24 cellular contexts compared by ENCODE assay signal in the genomic region with DNA sequence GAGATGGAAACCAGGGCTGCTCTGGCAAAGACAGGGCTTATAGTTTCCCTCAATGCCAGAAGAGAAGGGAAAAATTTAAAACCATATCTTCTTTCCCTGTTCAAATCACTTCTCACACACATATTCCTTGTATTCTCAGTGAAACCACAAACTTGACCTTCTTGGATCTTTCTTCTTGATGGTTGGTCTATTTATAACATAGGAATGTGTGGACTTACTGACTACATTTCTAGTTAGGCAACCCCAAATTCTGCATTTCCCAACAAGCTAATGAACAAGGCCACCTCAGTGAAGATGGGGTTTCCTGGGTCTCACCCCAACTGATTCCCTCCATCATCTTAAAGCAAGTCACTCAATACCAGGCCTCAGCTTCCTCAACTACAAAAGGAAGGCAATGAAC. TPM values are rescaled to one million over a fixed set of nuclear protein-coding genes. Genes with fewer than 3 reads are reported as not detected.
DNase-seq lines count a peak whose midpoint lies in the region; ATAC-seq, FAIRE-seq and TF ChIP-seq lines count a peak whose summit lies in the region.
"Had no signal": no experiment of that assay in that cellular context is flagged by ENCODE, and none has a peak within 500 bp of the region (broad histone marks: within the 10 kb centered on the region; RNA-seq: fewer than 3 reads in every experiment).

No MANE protein-coding gene starts in this region.

- TF ChIP-seq CTCF in AG10803 (conservative IDR thresholded peaks at IDR 0.05; ENCODE audit: low read length) (no peak), H1 (IDR thresholded peaks at IDR 0.05; ENCODE audit: control extremely low read depth in 1 of 3, insufficient read depth in 1 of 3, low read depth in 1 of 3, low read length in 3 of 3) (no peak), glutamatergic neuron (IDR thresholded peaks at IDR 0.05; ENCODE audit: partially characterized antibody, unreplicated experiment) (no peak)

- CTCF ChIA-PET in H1 (lab: Charles Lee; ENCODE audit: partially characterized antibody): interaction anchor here (4.0 kb wide), 1 partner anchor 11 kb away, joined by 19 read pairs; no protein-coding TSS in a partner anchor
- CTCF ChIA-PET in activated CD4-positive, alpha-beta memory T cell treated with anti-CD3 and anti-CD28 coated beads for 36 hours (lab: Charles Lee): interaction anchor here (0.7 kb wide), 1 partner anchor 10 kb away, joined by 3 read pairs; no protein-coding TSS in a partner anchor

- H3K4ac ChIP-seq in H1 (replicated peaks; ENCODE audit: insufficient read length, low read depth, low read length): peak overlapping the region; percentile 73
- H3K4ac ChIP-seq in mesenchymal stem cell (ENCODE audit: low read depth in 1 of 2, low read length in 2 of 2): no peak overlapping the region

- H2AFZ ChIP-seq in H1 (ENCODE audit: low read length): no peak overlapping the region
- no peak overlapping the region for H2AFZ ChIP-seq in mesenchymal stem cell (ENCODE audit: low read depth, low read length)

- no peaks in the 10 kb centered on the region for H4K20me1 ChIP-seq in H1 (replicated peaks in 1 of 2; ENCODE audit: control insufficient read depth in 1 of 2, insufficient read depth in 2 of 2, low read length in 2 of 2)

- no peak overlapping the region for H3K27ac Mint-ChIP-seq in glutamatergic neuron (ENCODE audit: unreplicated experiment)
- no peak overlapping the region for H3K27ac Mint-ChIP-seq in activated CD4-positive, alpha-beta memory T cell treated with anti-CD3 and anti-CD28 coated beads for 36 hours
- H3K27ac Mint-ChIP-seq: activated naive CD4-positive, alpha-beta T cell treated with anti-CD3 and anti-CD28 coated beads for 36 hours; CD8-positive, alpha-beta memory T cell; natural killer cell treated with Interleukin-12 subunit alpha and Interleukin-12 subunit beta and Interleukin-15 and Interleukin-18, amount 100 ng/mL, for 72 hours had no signal

- H2BK12ac ChIP-seq in H1 (ENCODE audit: low read depth, low read length): no peak overlapping the region; the same call in 1 of the 2 replicates
- H2BK12ac ChIP-seq in mesenchymal stem cell (ENCODE audit: low read length in 2 of 2): no peak overlapping the region

- H3K23ac ChIP-seq in H1 (ENCODE audit: insufficient read length) (no peak overlapping the region), mesenchymal stem cell (ENCODE audit: low read length in 2 of 2) (no peak overlapping the region)

- intact Hi-C loops in activated CD4-positive, alpha-beta memory T cell treated with anti-CD3 and anti-CD28 coated beads for 36 hours (cut with micrococcal nuclease): no loop called here

- FAIRE-seq in H1 (lab: Jason Lieb, UNC): no peak

- H2BK120ac ChIP-seq in H1 (replicated peaks; ENCODE audit: low read depth, low read length) (peak overlapping the region; percentile 29), mesenchymal stem cell (ENCODE audit: low read depth, low read length) (no peak overlapping the region)

- DNase-seq in AG10803 (ENCODE audit: low read depth): peak; percentile 72
- peak; percentile 72 for DNase-seq in M059J (ENCODE audit: low read depth)
- no peak for DNase-seq in H1 (ENCODE audit: low read depth in 1 of 2, low spot score in 2 of 2)
- peak; percentile 72 for DNase-seq in mesenchymal stem cell
- DNase-seq in glutamatergic neuron: no peak
- DNase-seq in activated CD4-positive, alpha-beta memory T cell treated with anti-CD3 and anti-CD28 coated beads for 36 hours: no peak
- no peak for DNase-seq in activated T-cell treated with anti-CD3 and anti-CD28 coated beads for 4 hours
- DNase-seq: activated CD4-positive, CD25-positive, alpha-beta regulatory T cell treated with anti-CD3 and anti-CD28 coated beads, Interleukin-2, amount 50 U/mL, for 72 hours; activated CD8-positive, alpha-beta memory T cell treated with anti-CD3 and anti-CD28 coated beads for 24 hours; activated naive CD4-positive, alpha-beta T cell treated with anti-CD3 and anti-CD28 coated beads for 36 hours; activated T-cell treated with anti-CD3 and anti-CD28 coated beads, Interleukin-2, amount 50 U/mL, for 4 hours; AML-193; anterior cingulate cortex; CD8-positive, alpha-beta memory T cell; DMS153; NCI-H1105; NCI-H2029 treated with DMSO at 0.1 percent for 48 hours; OCI-M1; Right ventricle myocardium superior had no signal

- H3K36me3 ChIP-seq in H1 (ENCODE audit: control insufficient read depth in 2 of 4, insufficient read depth in 4 of 4, low read length in 3 of 4) (peaks cover 0 to 4% (median 0%) of the 10 kb centered on the region in 4 experiments; a peak in 1 of 8 replicates), mesenchymal stem cell (ENCODE audit: control insufficient read depth in 1 of 2, insufficient read depth in 2 of 2, low read depth in 1 of 2, low read length in 2 of 2) (no peaks in the 10 kb centered on the region)
- H3K36me3 ChIP-seq: suprapubic skin, vagina had no signal

- H4K5ac ChIP-seq in H1 (ENCODE audit: insufficient read length, low read depth, low read length): no peak overlapping the region

- H3K4me2 ChIP-seq in H1 (ENCODE audit: insufficient read depth in 1 of 2, low read depth in 2 of 2, low read length in 2 of 2) (no peak overlapping the region), mesenchymal stem cell (ENCODE audit: low read length, poor library complexity, severe bottlenecking) (no peak overlapping the region)

- peaks cover 0 to 5% of the 10 kb centered on the region in 2 experiments; a peak in 3 of 4 replicates for H3K79me2 ChIP-seq in H1 (ENCODE audit: control insufficient read depth in 1 of 2, insufficient read depth in 2 of 2, low read length in 2 of 2)

- H2BK5ac ChIP-seq in H1 (ENCODE audit: low read depth, low read length) (no peak overlapping the region; the same call in 1 of the 2 replicates), mesenchymal stem cell (ENCODE audit: low read depth, low read length, poor library complexity, severe bottlenecking) (no peak overlapping the region)

- POLR2A ChIA-PET in H1 (lab: Charles Lee; ENCODE audit: partially characterized antibody): interaction anchor here (0.6 kb wide), 1 partner anchor 11 kb away, joined by 3 read pairs; no protein-coding TSS in a partner anchor
- POLR2A ChIA-PET in activated CD4-positive, alpha-beta memory T cell treated with anti-CD3 and anti-CD28 coated beads for 36 hours (lab: Charles Lee): no interaction called here

- peak overlapping the region; percentile 13; the same call in 1 of the 2 replicates for H2BK20ac ChIP-seq in H1 (ENCODE audit: low read length)

- H3K9ac ChIP-seq in H1 (replicated peaks in 1 of 4; ENCODE audit: extremely low read depth in 1 of 4, low read depth in 3 of 4, low read length in 3 of 4): no peak overlapping the region
- H3K9ac ChIP-seq in mesenchymal stem cell (ENCODE audit: low read length): no peak overlapping the region

- H2BK15ac ChIP-seq in H1 (ENCODE audit: low read length): no peak overlapping the region
- H2BK15ac ChIP-seq in mesenchymal stem cell (ENCODE audit: low read depth, poor library complexity, severe bottlenecking): no peak overlapping the region

- TF ChIP-seq POLR2A in H1 (IDR thresholded peaks at IDR 0.05; ENCODE audit: control extremely low read depth in 1 of 2, low read depth in 2 of 2, low read length in 2 of 2): no peak

- H3K4me3 ChIP-seq in AG10803 (ENCODE audit: low read length) (no peak overlapping the region), H1 (ENCODE audit: extremely low read depth in 1 of 4, insufficient read depth in 2 of 4, low read depth in 3 of 4, low read length in 4 of 4) (no peak overlapping the region), mesenchymal stem cell (ENCODE audit: insufficient read depth in 1 of 2, low read depth in 1 of 2, low read length in 2 of 2) (no peak overlapping the region)
- H3K4me3 ChIP-seq: suprapubic skin, vagina had no signal

- H3K36me3 Mint-ChIP-seq in glutamatergic neuron (ENCODE audit: unreplicated experiment): no peaks in the 10 kb centered on the region
- no peaks in the 10 kb centered on the region for H3K36me3 Mint-ChIP-seq in activated CD4-positive, alpha-beta memory T cell treated with anti-CD3 and anti-CD28 coated beads for 36 hours
- H3K36me3 Mint-ChIP-seq: natural killer cell treated with Interleukin-12 subunit alpha and Interleukin-12 subunit beta and Interleukin-15 and Interleukin-18, amount 100 ng/mL, for 72 hours had no signal

- H3K27ac ChIP-seq in H1 (ENCODE audit: low read depth, low read length): no peak overlapping the region
- no peak overlapping the region for H3K27ac ChIP-seq in mesenchymal stem cell (ENCODE audit: low read length, poor library complexity, severe bottlenecking)
- H3K27ac ChIP-seq: suprapubic skin, vagina had no signal

- H3K56ac ChIP-seq in H1 (replicated peaks; ENCODE audit: insufficient read length, low read depth, low read length): no peak overlapping the region

- H3K79me1 ChIP-seq in H1 (ENCODE audit: low read depth, low read length) (no peaks in the 10 kb centered on the region), mesenchymal stem cell (replicated peaks; ENCODE audit: low read length, poor library complexity, severe bottlenecking) (peaks cover 8% of the 10 kb centered on the region)

- H2AK5ac ChIP-seq in H1 (ENCODE audit: low read depth, low read length) (no peak overlapping the region), mesenchymal stem cell (ENCODE audit: low read length, severe bottlenecking) (no peak overlapping the region)

- H3K4me1 ChIP-seq in H1 (replicated peaks in 1 of 4; ENCODE audit: control insufficient read depth in 3 of 4, insufficient read depth in 4 of 4, low read length in 3 of 4): peaks cover 0 to 13% (median 6%) of the 10 kb centered on the region in 4 experiments; a peak in 6 of 7 replicates
- peaks cover 6% of the 10 kb centered on the region for H3K4me1 ChIP-seq in mesenchymal stem cell (ENCODE audit: control insufficient read depth, insufficient read depth, low read depth, low read length)

- peaks cover 16% of the 10 kb centered on the region for H3K9me3 Mint-ChIP-seq in glutamatergic neuron (ENCODE audit: unreplicated experiment)
- H3K9me3 Mint-ChIP-seq in activated CD4-positive, alpha-beta memory T cell treated with anti-CD3 and anti-CD28 coated beads for 36 hours: no peaks in the 10 kb centered on the region
- H3K9me3 Mint-ChIP-seq: activated T-cell treated with anti-CD3 and anti-CD28 coated beads, Interleukin-2, amount 50 U/mL, for 4 hours; CD8-positive, alpha-beta memory T cell; natural killer cell treated with Interleukin-12 subunit alpha and Interleukin-12 subunit beta and Interleukin-15 and Interleukin-18, amount 100 ng/mL, for 72 hours had no signal

- H4K91ac ChIP-seq in H1 (replicated peaks; ENCODE audit: insufficient read length, low read length) (peak overlapping the region; percentile 75), mesenchymal stem cell (ENCODE audit: low read length) (no peak overlapping the region)

- peaks cover 13% of the 10 kb centered on the region for H3K27me3 Mint-ChIP-seq in glutamatergic neuron (ENCODE audit: unreplicated experiment)
- H3K27me3 Mint-ChIP-seq in activated CD4-positive, alpha-beta memory T cell treated with anti-CD3 and anti-CD28 coated beads for 36 hours: no peaks in the 10 kb centered on the region

- no peak for ATAC-seq in HG03432 (IDR thresholded peaks at IDR 0.05; ENCODE audit: unreplicated experiment)
- ATAC-seq: activated T-cell treated with anti-CD3 and anti-CD28 coated beads, Interleukin-2, amount 50 U/mL, for 4 hours; left lobe of liver; natural killer cell treated with Interleukin-12 subunit alpha and Interleukin-12 subunit beta and Interleukin-15 and Interleukin-18, amount 100 ng/mL, for 72 hours had no signal

- TF ChIP-seq RAD21 in H1 (IDR thresholded peaks at IDR 0.05 in 1 of 2, conservative IDR thresholded peaks at IDR 0.05 in 1 of 2; ENCODE audit: low read depth in 2 of 2, low read length in 2 of 2): no peak

- H4K8ac ChIP-seq in H1 (ENCODE audit: extremely low read depth, insufficient read depth, low read length) (no peak overlapping the region), mesenchymal stem cell (ENCODE audit: low read length) (no peak overlapping the region)

- H3K18ac ChIP-seq in H1 (ENCODE audit: extremely low read depth, low read length): 0 out of 2 replicates have a peak overlapping the region, but pooled peaks have one; percentile 9
- no peak overlapping the region for H3K18ac ChIP-seq in mesenchymal stem cell (ENCODE audit: low read depth in 1 of 2, low read length in 2 of 2)

- H3K23me2 ChIP-seq in H1 (ENCODE audit: low read depth, low read length): no peaks in the 10 kb centered on the region

- H3K27me3 ChIP-seq in H1 (replicated peaks in 1 of 4; ENCODE audit: control insufficient read depth in 3 of 4, extremely low read depth in 1 of 4, insufficient read depth in 3 of 4, low read length in 3 of 4): no peaks in the 10 kb centered on the region
- H3K27me3 ChIP-seq in mesenchymal stem cell (ENCODE audit: control insufficient read depth in 1 of 2, insufficient read depth in 1 of 2, low read length in 2 of 2): no peaks in the 10 kb centered on the region
- H3K27me3 ChIP-seq: suprapubic skin, vagina had no signal

- TF ChIP-seq EP300 in H1 (IDR thresholded peaks at IDR 0.05; ENCODE audit: borderline replicate concordance in 1 of 2, low read depth in 2 of 2, low read length in 2 of 2): no peak

- no peak overlapping the region for H3K14ac ChIP-seq in H1 (ENCODE audit: insufficient read length)
- H3K14ac ChIP-seq in mesenchymal stem cell (ENCODE audit: low read length in 2 of 2): no peak overlapping the region

- H3K4me1 Mint-ChIP-seq in glutamatergic neuron (ENCODE audit: low read depth, unreplicated experiment): peaks cover 6% of the 10 kb centered on the region
- H3K4me1 Mint-ChIP-seq in activated CD4-positive, alpha-beta memory T cell treated with anti-CD3 and anti-CD28 coated beads for 36 hours (ENCODE audit: low read depth): peaks cover 10% of the 10 kb centered on the region

- no peak overlapping the region for H3K4me3 Mint-ChIP-seq in glutamatergic neuron (ENCODE audit: unreplicated experiment)
- H3K4me3 Mint-ChIP-seq in activated CD4-positive, alpha-beta memory T cell treated with anti-CD3 and anti-CD28 coated beads for 36 hours: no peak overlapping the region
- H3K4me3 Mint-ChIP-seq: activated naive CD4-positive, alpha-beta T cell treated with anti-CD3 and anti-CD28 coated beads for 36 hours; activated T-cell treated with anti-CD3 and anti-CD28 coated beads, Interleukin-2, amount 50 U/mL, for 4 hours; natural killer cell treated with Interleukin-12 subunit alpha and Interleukin-12 subunit beta and Interleukin-15 and Interleukin-18, amount 100 ng/mL, for 72 hours had no signal

- H3K9me3 ChIP-seq in H1 (ENCODE audit: insufficient read depth in 2 of 2, low read depth in 1 of 2, low read length in 1 of 2) (peaks cover 9 to 10% of the 10 kb centered on the region in 2 experiments), mesenchymal stem cell (ENCODE audit: control insufficient read depth, low read length) (no peaks in the 10 kb centered on the region)
- H3K9me3 ChIP-seq: suprapubic skin, vagina had no signal

RNA-seq across cellular contexts. Expression of a gene that starts 3.8 kb away (rescaled TPM):
- 17.7 and 30.1 TPM in 2 replicates for total RNA-seq in M059J (2014; rRNA removed; shearing (Covaris generic))
- 114 and 117 TPM in 2 replicates for total RNA-seq in H1 (2021; fragmentation: NEBNext Ultra II Directional; extraction: Animal tissue kit (Norgen Biotek cat#: 25700))
- polyA plus RNA-seq in H1 (2011; rRNA removed): 16.6 and 29.3 TPM in 2 replicates
- polyA plus RNA-seq in H1 (2011; cell fraction: cytosol; rRNA removed): 26.1 TPM
- polyA plus RNA-seq in H1 (2011; cell fraction: nucleus; rRNA removed): 38.3 TPM
- polyA plus RNA-seq in H1 (2012, experiment 1 of 2): 19.9 to 42.3 TPM (median 30.4 TPM) in 4 replicates
- polyA plus RNA-seq in H1 (2012, experiment 2 of 2): 1.9 TPM
- 52.7 TPM for polyA plus RNA-seq in H1 (2013, experiment 1 of 2)
- polyA plus RNA-seq in H1 (2013, experiment 2 of 2): 48.3 TPM
- polyA minus RNA-seq in H1 (2011; rRNA and poly(A)+ RNA removed): 132 and 174 TPM in 2 replicates
- polyA minus RNA-seq in H1 (2011; cell fraction: cytosol; rRNA and poly(A)+ RNA removed): 81.9 TPM
- polyA minus RNA-seq in H1 (2011; cell fraction: nucleus; rRNA and poly(A)+ RNA removed): 247 TPM
- 12.6 TPM for polyA plus RNA-seq in mesenchymal stem cell (2013, experiment 1 of 2)
- polyA plus RNA-seq in mesenchymal stem cell (2013, experiment 2 of 2): 12.4 TPM
- total RNA-seq in glutamatergic neuron (ENCODE audit: unreplicated experiment): 75.3 TPM
- total RNA-seq in activated CD4-positive, alpha-beta memory T cell treated with anti-CD3 and anti-CD28 coated beads for 36 hours: 10 to 100 TPM in 1 of 2 experiments, 1 to 10 TPM in 1; 8.3 to 10.9 TPM

RNA-seq across cellular contexts. Expression of a gene that starts 59.1 kb away (rescaled TPM):
- 4.4 and 4.7 TPM in 2 replicates for total RNA-seq in M059J (2014; rRNA removed; shearing (Covaris generic))
- 1.3 and 1.7 TPM in 2 replicates for total RNA-seq in H1 (2021; fragmentation: NEBNext Ultra II Directional; extraction: Animal tissue kit (Norgen Biotek cat#: 25700))
- polyA plus RNA-seq in H1 (2011; rRNA removed): 0.50 and 0.65 TPM in 2 replicates
- polyA plus RNA-seq in H1 (2011; cell fraction: cytosol; rRNA removed): 0.54 TPM
- polyA plus RNA-seq in H1 (2011; cell fraction: nucleus; rRNA removed): 0.60 TPM
- 0.55 to 0.99 TPM (median 0.66 TPM) in 4 replicates for polyA plus RNA-seq in H1 (2012, experiment 1 of 2)
- 0.34 TPM for polyA plus RNA-seq in H1 (2012, experiment 2 of 2)
- polyA plus RNA-seq in H1 (2013, experiment 1 of 2): 1.0 TPM
- polyA plus RNA-seq in H1 (2013, experiment 2 of 2): 1.2 TPM
- polyA minus RNA-seq in H1 (2011; rRNA and poly(A)+ RNA removed): 0.85 and 0.88 TPM in 2 replicates
- polyA minus RNA-seq in H1 (2011; cell fraction: cytosol; rRNA and poly(A)+ RNA removed): 0.95 TPM
- 1.6 TPM for polyA minus RNA-seq in H1 (2011; cell fraction: nucleus; rRNA and poly(A)+ RNA removed)
- polyA plus RNA-seq in mesenchymal stem cell (2013, experiment 1 of 2): 0.37 TPM
- 0.48 TPM for polyA plus RNA-seq in mesenchymal stem cell (2013, experiment 2 of 2)
- total RNA-seq in glutamatergic neuron (ENCODE audit: unreplicated experiment): 0.10 TPM
- under 1 TPM; 0.24 to 0.43 TPM for total RNA-seq in activated CD4-positive, alpha-beta memory T cell treated with anti-CD3 and anti-CD28 coated beads for 36 hours
- polyA plus RNA-seq: CD8-positive, alpha-beta memory T cell had no signal

Comparison
In these comparisons a context has a peak if more than half of its experiments do, and no peak if none do; other contexts are left out.
1. DNase-seq: peak in AG10803 (single experiment), M059J (single experiment) and mesenchymal stem cell (single experiment); none in H1 (0 of 2), glutamatergic neuron (single experiment), activated CD4-positive, alpha-beta memory T cell treated with anti-CD3 and anti-CD28 coated beads for 36 hours (single experiment) and activated T-cell treated with anti-CD3 and anti-CD28 coated beads for 4 hours (single experiment).